ENCODE assay signal across 22 cellular contexts in genomic region chr13:32878172-32878571, GRCh38.
DNase-seq lines count a peak whose midpoint lies in the region; ATAC-seq and TF ChIP-seq lines count a peak whose summit lies in the region.
"Had no signal": no experiment of that assay in that cellular context is flagged by ENCODE, and none has a peak within 500 bp of the region (broad histone marks: within the 10 kb centered on the region; RNA-seq: fewer than 3 reads in every experiment).

No MANE protein-coding gene starts in this region.

- POLR2A ChIA-PET in CD8-positive, alpha-beta memory T cell (lab: Charles Lee), result no interaction called here

- H3K36me3 Mint-ChIP-seq in CD8-positive, alpha-beta memory T cell, result peaks cover 0 to 2% (median 0%) of the 10 kb centered on the region in 3 donors
- H3K36me3 Mint-ChIP-seq: naive B cell had no signal

- H3K27ac Mint-ChIP-seq in CD8-positive, alpha-beta memory T cell, result peak overlapping the region in 1 of 8 donors; percentile 72
- H3K27ac Mint-ChIP-seq: activated B cell treated with CpG ODN at 0.5 μM for 24 hours, naive B cell had no signal

- no peaks in the 10 kb centered on the region for H3K4me1 Mint-ChIP-seq in CD8-positive, alpha-beta memory T cell
- H3K4me1 Mint-ChIP-seq: activated B cell treated with CpG ODN at 0.5 μM for 24 hours, naive B cell had no signal

- DNase-seq in DMS53 treated with DMSO at 0.1 percent for 48 hours (lab: John Stamatoyannopoulos, UW; ENCODE audit: unreplicated experiment), result peak; percentile 52
- peak; percentile 7 for DNase-seq in LoVo (ENCODE audit: low spot score)
- DNase-seq in astrocyte of the spinal cord (ENCODE audit: low read depth, low spot score), result peak; percentile 22
- peak; percentile 10 for DNase-seq in lung (ENCODE audit: low spot score)
- no peak for DNase-seq in cerebellar nuclear complex (lab: John Stamatoyannopoulos, UW)
- DNase-seq in CD8-positive, alpha-beta memory T cell, result no peak
- DNase-seq: activated B cell treated with CpG ODN at 0.5 μM for 24 hours; Calu3; caudate nucleus; esophagus squamous epithelium; GDM1; head of caudate nucleus; lower lobe of right lung; naive B cell; NCI-H2029; NCI-H510A; ovary; sigmoid colon; stimulated activated CD4-positive, alpha-beta T cell treated with anti-CD3 and anti-CD28 coated beads, Interleukin-1b, Interleukin-23, amount 100 ng/mL, for 48 hours; stomach; upper lobe of left lung had no signal

- TF ChIP-seq CTCF in astrocyte of the spinal cord (IDR thresholded peaks at IDR 0.05; ENCODE audit: low read depth, low read length) (no peak), lung (IDR thresholded peaks at IDR 0.05; ENCODE audit: control extremely low read depth, extremely low read depth) (no peak)

- H3K9me3 Mint-ChIP-seq in CD8-positive, alpha-beta memory T cell, result no peaks in the 10 kb centered on the region
- H3K9me3 Mint-ChIP-seq: activated B cell treated with CpG ODN at 0.5 μM for 24 hours, naive B cell had no signal

- H3K4me1 ChIP-seq in lung (ENCODE audit: control insufficient read depth in 2 of 2, insufficient read depth in 2 of 2, low read length in 2 of 2), result no peaks in the 10 kb centered on the region
- no peaks in the 10 kb centered on the region for H3K4me1 ChIP-seq in CD8-positive, alpha-beta memory T cell (ENCODE audit: insufficient read depth, low read length)
- H3K4me1 ChIP-seq: lower lobe of right lung, upper lobe of left lung had no signal

- in situ Hi-C loops in astrocyte of the spinal cord (cut with HindIII; ENCODE audit: low sequenced_read_pairs), result no loop called here

- no peak overlapping the region for H3K4me3 Mint-ChIP-seq in CD8-positive, alpha-beta memory T cell
- H3K4me3 Mint-ChIP-seq: activated B cell treated with CpG ODN at 0.5 μM for 24 hours, naive B cell had no signal

- CTCF ChIA-PET in CD8-positive, alpha-beta memory T cell (lab: Charles Lee), result no interaction called here

- 91 to 92% methylated on average over 4 of the region's 4 CpGs for whole genome bisulfite sequencing in lung, 2 donors

- H3K36me3 ChIP-seq in lung (ENCODE audit: control insufficient read depth in 2 of 2, insufficient read depth in 2 of 2, low read length in 2 of 2), result no peaks in the 10 kb centered on the region
- H3K36me3 ChIP-seq in CD8-positive, alpha-beta memory T cell (ENCODE audit: insufficient read depth, low read length), result no peaks in the 10 kb centered on the region
- H3K36me3 ChIP-seq: esophagus squamous epithelium, lower lobe of right lung, ovary, sigmoid colon, stomach, upper lobe of left lung had no signal

- H3K27me3 Mint-ChIP-seq in CD8-positive, alpha-beta memory T cell, result peaks cover 3 to 4% of the 10 kb centered on the region in 2 donors

- no peaks in the 10 kb centered on the region for H3K27me3 ChIP-seq in lung (ENCODE audit: control insufficient read depth, insufficient read depth)
- H3K27me3 ChIP-seq in CD8-positive, alpha-beta memory T cell (ENCODE audit: insufficient read depth, low read length, poor library complexity, severe bottlenecking), result no peaks in the 10 kb centered on the region
- H3K27me3 ChIP-seq: esophagus squamous epithelium, ovary, sigmoid colon, stomach, upper lobe of left lung had no signal

- ATAC-seq in lung (ENCODE audit: insufficient read depth, low FRiP score), result no peak
- ATAC-seq in HG02642 (IDR thresholded peaks at IDR 0.05; ENCODE audit: poor library complexity, unreplicated experiment), result no peak
- ATAC-seq: lower lobe of right lung had no signal

- no peak overlapping the region for H3K27ac ChIP-seq in lung (ENCODE audit: low read depth in 1 of 2, low read length in 1 of 2)
- H3K27ac ChIP-seq in CD8-positive, alpha-beta memory T cell (ENCODE audit: low read depth, low read length), result no peak overlapping the region
- H3K27ac ChIP-seq: esophagus squamous epithelium, lower lobe of right lung, ovary, sigmoid colon, stomach, upper lobe of left lung had no signal

- peaks cover 0 to 2% of the 10 kb centered on the region in 2 donors for H3K9me3 ChIP-seq in lung (ENCODE audit: control insufficient read depth in 2 of 2, insufficient read depth in 1 of 2, low read length in 1 of 2)
- no peaks in the 10 kb centered on the region for H3K9me3 ChIP-seq in CD8-positive, alpha-beta memory T cell (ENCODE audit: low read length)
- H3K9me3 ChIP-seq: esophagus squamous epithelium, lower lobe of right lung, ovary, sigmoid colon, stomach, upper lobe of left lung had no signal

- H3K4me3 ChIP-seq in astrocyte of the spinal cord (ENCODE audit: low read depth, low read length), result no peak overlapping the region
- H3K4me3 ChIP-seq in lung, result no peak overlapping the region
- no peak overlapping the region for H3K4me3 ChIP-seq in CD8-positive, alpha-beta memory T cell (ENCODE audit: low read length)
- H3K4me3 ChIP-seq: esophagus squamous epithelium, lower lobe of right lung, ovary, sigmoid colon, stomach, upper lobe of left lung had no signal

Comparison
In these comparisons a context has a peak if more than half of its experiments do, and no peak if none do; other contexts are left out.
1. DNase-seq: peak in DMS53 treated with DMSO at 0.1 percent for 48 hours (single experiment), LoVo (single experiment), astrocyte of the spinal cord (single experiment) and lung (single experiment); none in cerebellar nuclear complex (0 of 2) and CD8-positive, alpha-beta memory T cell (0 of 5).